Comparison of ENCODE assay signal across 24 cellular contexts in the genomic region with DNA sequence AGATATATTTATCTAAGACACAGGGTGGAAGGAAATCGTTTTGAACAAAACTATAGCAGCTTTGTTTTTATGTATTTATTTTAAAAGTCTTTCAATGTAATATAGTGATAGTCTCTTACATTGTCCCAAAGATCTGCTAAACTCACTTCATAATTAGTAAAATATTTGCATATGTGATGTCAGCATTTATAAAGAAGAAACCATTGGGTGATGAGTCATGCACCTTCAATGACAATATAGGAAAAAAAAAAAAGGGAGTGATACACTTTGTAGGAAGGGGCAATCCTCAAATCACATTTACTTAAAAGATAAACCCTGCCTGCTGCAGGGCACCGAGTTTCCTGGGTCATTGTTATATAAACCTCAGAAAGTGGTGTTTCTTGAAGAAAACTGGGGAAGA.
DNase-seq lines count a peak whose midpoint lies in the region; ATAC-seq and TF ChIP-seq lines count a peak whose summit lies in the region.
"Had no signal": no experiment of that assay in that cellular context is flagged by ENCODE, and none has a peak within 500 bp of the region (broad histone marks: within the 10 kb centered on the region; RNA-seq: fewer than 3 reads in every experiment).

No MANE protein-coding gene starts in this region.

- no peaks in the 10 kb centered on the region for H3K9me3 ChIP-seq in HEK293 (ENCODE audit: control insufficient read depth, insufficient read depth, low read depth, low read length)
- no peaks in the 10 kb centered on the region; the same call in 1 of the 2 replicates for H3K9me3 ChIP-seq in Panc1 (ENCODE audit: control insufficient read depth, insufficient read depth, low read depth, low read length)
- no peaks in the 10 kb centered on the region for H3K9me3 ChIP-seq in endodermal cell (ENCODE audit: control insufficient read depth, low read length)
- H3K9me3 ChIP-seq: MG63, Peyer's patch had no signal

- CTCF ChIA-PET in HEK293 (lab: Yijun Ruan, JAX) = no interaction called here
- CTCF ChIA-PET in Panc1 (lab: Charles Lee) = no interaction called here

- no peaks in the 10 kb centered on the region for H3K9me3 Mint-ChIP-seq in endodermal cell

- H3K27ac ChIP-seq in HEK293 (ENCODE audit: extremely low read depth, low read depth, low read length) (no peak overlapping the region), Panc1 (ENCODE audit: low read length) (peak overlapping the region; percentile 41; the same call in 1 of the 2 replicates), endodermal cell (ENCODE audit: low read depth, low read length) (no peak overlapping the region)
- H3K27ac ChIP-seq: Peyer's patch, SK-N-MC had no signal

- no peaks in the 10 kb centered on the region for H3K27me3 Mint-ChIP-seq in endodermal cell (ENCODE audit: insufficient read depth)

- BruUV-seq in Panc1 (replicated peaks; lab: Mats Ljungman, UMichigan) = no TSS peak

- H3K4me1 Mint-ChIP-seq in endodermal cell = no peaks in the 10 kb centered on the region

- ATAC-seq in Panc1 = no peak
- ATAC-seq: HepG2 had no signal

- H3K4me3 ChIP-seq in HEK293 (ENCODE audit: low read depth, low read length) (no peak overlapping the region), Panc1 (ENCODE audit: low read depth in 2 of 2, low read length in 2 of 2) (no peak overlapping the region), fibroblast of mammary gland (ENCODE audit: control insufficient read depth, low read depth, low read length) (no peak overlapping the region), endodermal cell (ENCODE audit: low read length) (no peak overlapping the region)
- H3K4me3 ChIP-seq: MG63, Peyer's patch, SK-N-MC had no signal

- H3K27ac Mint-ChIP-seq in endodermal cell = no peak overlapping the region
- H3K27ac Mint-ChIP-seq: T-helper 1 cell treated with Interleukin-12 subunit alpha and Interleukin-12 subunit beta and Interleukin-4 antibody, amounts not matched to agents 30 μg/mL and 1 μg/mL, for 36 hours had no signal

- in situ Hi-C loops in Panc1 (cut with HindIII; ENCODE audit: low pct_unique_long_range_greater_than_20kb, low sequenced_read_pairs) = no loop called here

- no peak overlapping the region for H3K4me3 Mint-ChIP-seq in endodermal cell
- H3K4me3 Mint-ChIP-seq: T-helper 1 cell treated with Interleukin-12 subunit alpha and Interleukin-12 subunit beta and Interleukin-4 antibody, amounts not matched to agents 30 μg/mL and 1 μg/mL, for 36 hours had no signal

- H3K36me3 Mint-ChIP-seq in endodermal cell (ENCODE audit: low read depth) = no peaks in the 10 kb centered on the region

- H3K4me1 ChIP-seq in HEK293 (ENCODE audit: control insufficient read depth, insufficient read depth, low read length) = no peaks in the 10 kb centered on the region
- no peaks in the 10 kb centered on the region for H3K4me1 ChIP-seq in Panc1 (ENCODE audit: control insufficient read depth, insufficient read depth, low read length)
- no peaks in the 10 kb centered on the region for H3K4me1 ChIP-seq in endodermal cell (ENCODE audit: control insufficient read depth, insufficient read depth, low read length)
- H3K4me1 ChIP-seq: Peyer's patch had no signal

- no peaks in the 10 kb centered on the region for H3K36me3 ChIP-seq in HEK293 (ENCODE audit: control insufficient read depth in 2 of 2, insufficient read depth in 1 of 2, low read length in 2 of 2)
- H3K36me3 ChIP-seq in Panc1 (ENCODE audit: control insufficient read depth, insufficient read depth, low read length) = no peaks in the 10 kb centered on the region
- no peaks in the 10 kb centered on the region for H3K36me3 ChIP-seq in endodermal cell (ENCODE audit: control insufficient read depth, insufficient read depth, low read length)
- H3K36me3 ChIP-seq: MG63, Peyer's patch had no signal

- DNase-seq in EH (ENCODE audit: low read depth) (peak; percentile 6), Panc1 (ENCODE audit: low read depth, low spot score) (no peak), fibroblast of mammary gland (ENCODE audit: low read depth) (peak; percentile 18), endodermal cell (no peak), HUDEP-2 (lab: John Stamatoyannopoulos, UW; ENCODE audit: unreplicated experiment in 76 of 76) (no peak)
- no peak for DNase-seq in activated naive CD4-positive, alpha-beta T cell (lab: John Stamatoyannopoulos, UW)
- DNase-seq: Calu3, HCEC 1CT, KBM-7, MG63, NCI-H1105 treated with DMSO at 0.1 percent for 48 hours, NCI-H146, NCI-H1930, NCI-H2107, NCI-H446 treated with DMSO at 0.1 percent for 48 hours, NCI-H526, Peyer's patch, SIG-M5, SW 1271, T-helper 9 cell had no signal

- TF ChIP-seq CTCF in HEK293 (tag by site-specific recombination; IDR thresholded peaks at IDR 0.05) (no peak), Panc1 (IDR thresholded peaks at IDR 0.05) (no peak), fibroblast of mammary gland (conservative IDR thresholded peaks at IDR 0.05; ENCODE audit: control insufficient read depth, insufficient read depth, low read depth, low read length) (no peak), endodermal cell (conservative IDR thresholded peaks at IDR 0.05) (no peak)

- no peaks in the 10 kb centered on the region for H3K27me3 ChIP-seq in Panc1 (ENCODE audit: control insufficient read depth, insufficient read depth, low read length)
- H3K27me3 ChIP-seq in endodermal cell (ENCODE audit: control insufficient read depth, insufficient read depth, low read length, poor library complexity, severe bottlenecking) = no peaks in the 10 kb centered on the region
- H3K27me3 ChIP-seq: MG63, Peyer's patch had no signal

- H3K9ac ChIP-seq in endodermal cell (ENCODE audit: extremely low read depth, low read length, poor library complexity, severe bottlenecking) = no peak overlapping the region

- POLR2A ChIA-PET in HEK293 (lab: Yijun Ruan, JAX) (no interaction called here), Panc1 (lab: Charles Lee) (no interaction called here)

- intact Hi-C loops in Panc1 (cut with micrococcal nuclease; ENCODE audit: unreplicated experiment) = no loop called here

- WGBS in endodermal cell (ENCODE audit: insufficient coverage in 1 of 2, insufficient read length in 1 of 2), 2 experiments = 73% methylated on average over 2 of the region's 2 CpGs; no CpG with 5 or more reads in 1 of the 2 experiments

TF ChIP-seq in HEK293, 187 proteins besides CTCF, POLR2A, EP300 and RAD21:
- TF ChIP-seq PRDM10 (tag by site-specific recombination; IDR thresholded peaks at IDR 0.05) = 0 out of 2 replicates have a peak, but pooled peaks have one; percentile 14
- no peak for TF ChIP-seq ZNF394 (tag by site-specific recombination; IDR thresholded peaks at IDR 0.05; ENCODE audit: borderline replicate concordance)
- no peak for TF ChIP-seq BCL11B (tag by site-specific recombination; IDR thresholded peaks at IDR 0.05; ENCODE audit: low read depth)
TF ChIP-seq in HEK293: peak in this region for 1.

Comparison
In these comparisons a context has a peak if more than half of its experiments do, and no peak if none do; other contexts are left out.
1. DNase-seq: peak in EH (single experiment) and fibroblast of mammary gland (single experiment); none in Panc1 (single experiment), endodermal cell (single experiment), HUDEP-2 (0 of 76) and activated naive CD4-positive, alpha-beta T cell (0 of 4).